In the genomic region with DNA sequence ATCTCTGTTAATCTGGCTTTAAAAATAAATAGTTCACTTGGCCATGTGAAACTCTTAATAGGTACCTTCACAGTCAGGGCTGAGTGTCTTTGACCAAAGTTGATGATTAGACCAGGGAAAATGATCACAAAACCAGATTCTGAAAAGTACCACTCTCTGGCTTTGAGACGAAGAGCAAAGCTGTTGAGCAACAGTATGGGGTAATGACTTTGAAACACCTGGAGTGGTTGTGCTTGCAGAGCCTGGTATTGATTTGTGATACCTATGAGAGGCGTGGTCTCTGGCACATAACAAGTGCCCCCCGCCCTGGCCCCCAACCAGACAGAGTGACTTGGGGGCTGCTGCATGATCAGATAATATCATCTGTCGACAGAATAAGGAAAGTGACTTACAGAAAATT, we compare ENCODE assay signal across 2 cellular contexts.
TF ChIP-seq lines count a peak whose summit lies in the region.

No MANE protein-coding gene starts in this region.

TF ChIP-seq in WTC11, 78 proteins besides CTCF, POLR2A, EP300 and RAD21:
- TF ChIP-seq, protein P1, sequence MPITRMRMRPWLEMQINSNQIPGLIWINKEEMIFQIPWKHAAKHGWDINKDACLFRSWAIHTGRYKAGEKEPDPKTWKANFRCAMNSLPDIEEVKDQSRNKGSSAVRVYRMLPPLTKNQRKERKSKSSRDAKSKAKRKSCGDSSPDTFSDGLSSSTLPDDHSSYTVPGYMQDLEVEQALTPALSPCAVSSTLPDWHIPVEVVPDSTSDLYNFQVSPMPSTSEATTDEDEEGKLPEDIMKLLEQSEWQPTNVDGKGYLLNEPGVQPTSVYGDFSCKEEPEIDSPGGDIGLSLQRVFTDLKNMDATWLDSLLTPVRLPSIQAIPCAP (CRISPR knock-in tag; IDR thresholded peaks at IDR 0.05): no peak
- TF ChIP-seq, protein P2, sequence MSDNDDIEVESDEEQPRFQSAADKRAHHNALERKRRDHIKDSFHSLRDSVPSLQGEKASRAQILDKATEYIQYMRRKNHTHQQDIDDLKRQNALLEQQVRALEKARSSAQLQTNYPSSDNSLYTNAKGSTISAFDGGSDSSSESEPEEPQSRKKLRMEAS (CRISPR knock-in tag; IDR thresholded peaks at IDR 0.05): no peak
- no peak for TF ChIP-seq ATF1 (CRISPR knock-in tag; IDR thresholded peaks at IDR 0.05)
- TF ChIP-seq HMGA2 (CRISPR knock-in tag; IDR thresholded peaks at IDR 0.05): no peak
- no peak for TF ChIP-seq ZBTB21 (CRISPR knock-in tag; IDR thresholded peaks at IDR 0.05; ENCODE audit: borderline replicate concordance)
- no peak for TF ChIP-seq SOX15 (CRISPR knock-in tag; IDR thresholded peaks at IDR 0.05)
- TF ChIP-seq, protein P3, sequence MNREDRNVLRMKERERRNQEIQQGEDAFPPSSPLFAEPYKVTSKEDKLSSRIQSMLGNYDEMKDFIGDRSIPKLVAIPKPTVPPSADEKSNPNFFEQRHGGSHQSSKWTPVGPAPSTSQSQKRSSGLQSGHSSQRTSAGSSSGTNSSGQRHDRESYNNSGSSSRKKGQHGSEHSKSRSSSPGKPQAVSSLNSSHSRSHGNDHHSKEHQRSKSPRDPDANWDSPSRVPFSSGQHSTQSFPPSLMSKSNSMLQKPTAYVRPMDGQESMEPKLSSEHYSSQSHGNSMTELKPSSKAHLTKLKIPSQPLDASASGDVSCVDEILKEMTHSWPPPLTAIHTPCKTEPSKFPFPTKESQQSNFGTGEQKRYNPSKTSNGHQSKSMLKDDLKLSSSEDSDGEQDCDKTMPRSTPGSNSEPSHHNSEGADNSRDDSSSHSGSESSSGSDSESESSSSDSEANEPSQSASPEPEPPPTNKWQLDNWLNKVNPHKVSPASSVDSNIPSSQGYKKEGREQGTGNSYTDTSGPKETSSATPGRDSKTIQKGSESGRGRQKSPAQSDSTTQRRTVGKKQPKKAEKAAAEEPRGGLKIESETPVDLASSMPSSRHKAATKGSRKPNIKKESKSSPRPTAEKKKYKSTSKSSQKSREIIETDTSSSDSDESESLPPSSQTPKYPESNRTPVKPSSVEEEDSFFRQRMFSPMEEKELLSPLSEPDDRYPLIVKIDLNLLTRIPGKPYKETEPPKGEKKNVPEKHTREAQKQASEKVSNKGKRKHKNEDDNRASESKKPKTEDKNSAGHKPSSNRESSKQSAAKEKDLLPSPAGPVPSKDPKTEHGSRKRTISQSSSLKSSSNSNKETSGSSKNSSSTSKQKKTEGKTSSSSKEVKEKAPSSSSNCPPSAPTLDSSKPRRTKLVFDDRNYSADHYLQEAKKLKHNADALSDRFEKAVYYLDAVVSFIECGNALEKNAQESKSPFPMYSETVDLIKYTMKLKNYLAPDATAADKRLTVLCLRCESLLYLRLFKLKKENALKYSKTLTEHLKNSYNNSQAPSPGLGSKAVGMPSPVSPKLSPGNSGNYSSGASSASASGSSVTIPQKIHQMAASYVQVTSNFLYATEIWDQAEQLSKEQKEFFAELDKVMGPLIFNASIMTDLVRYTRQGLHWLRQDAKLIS (CRISPR knock-in tag; IDR thresholded peaks at IDR 0.05; ENCODE audit: borderline replicate concordance): no peak
- TF ChIP-seq NR1H2 (CRISPR knock-in tag; IDR thresholded peaks at IDR 0.05): no peak
- no peak for TF ChIP-seq ZNF219 (CRISPR knock-in tag; IDR thresholded peaks at IDR 0.05; ENCODE audit: borderline replicate concordance)
- TF ChIP-seq ZNF263 (CRISPR knock-in tag; IDR thresholded peaks at IDR 0.05; ENCODE audit: low read depth): no peak
- no peak for TF ChIP-seq FOXK1 (CRISPR knock-in tag; IDR thresholded peaks at IDR 0.05)
- TF ChIP-seq, protein P4, sequence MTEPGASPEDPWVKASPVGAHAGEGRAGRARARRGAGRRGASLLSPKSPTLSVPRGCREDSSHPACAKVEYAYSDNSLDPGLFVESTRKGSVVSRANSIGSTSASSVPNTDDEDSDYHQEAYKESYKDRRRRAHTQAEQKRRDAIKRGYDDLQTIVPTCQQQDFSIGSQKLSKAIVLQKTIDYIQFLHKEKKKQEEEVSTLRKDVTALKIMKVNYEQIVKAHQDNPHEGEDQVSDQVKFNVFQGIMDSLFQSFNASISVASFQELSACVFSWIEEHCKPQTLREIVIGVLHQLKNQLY (CRISPR knock-in tag; IDR thresholded peaks at IDR 0.05): no peak
- TF ChIP-seq, protein P5, sequence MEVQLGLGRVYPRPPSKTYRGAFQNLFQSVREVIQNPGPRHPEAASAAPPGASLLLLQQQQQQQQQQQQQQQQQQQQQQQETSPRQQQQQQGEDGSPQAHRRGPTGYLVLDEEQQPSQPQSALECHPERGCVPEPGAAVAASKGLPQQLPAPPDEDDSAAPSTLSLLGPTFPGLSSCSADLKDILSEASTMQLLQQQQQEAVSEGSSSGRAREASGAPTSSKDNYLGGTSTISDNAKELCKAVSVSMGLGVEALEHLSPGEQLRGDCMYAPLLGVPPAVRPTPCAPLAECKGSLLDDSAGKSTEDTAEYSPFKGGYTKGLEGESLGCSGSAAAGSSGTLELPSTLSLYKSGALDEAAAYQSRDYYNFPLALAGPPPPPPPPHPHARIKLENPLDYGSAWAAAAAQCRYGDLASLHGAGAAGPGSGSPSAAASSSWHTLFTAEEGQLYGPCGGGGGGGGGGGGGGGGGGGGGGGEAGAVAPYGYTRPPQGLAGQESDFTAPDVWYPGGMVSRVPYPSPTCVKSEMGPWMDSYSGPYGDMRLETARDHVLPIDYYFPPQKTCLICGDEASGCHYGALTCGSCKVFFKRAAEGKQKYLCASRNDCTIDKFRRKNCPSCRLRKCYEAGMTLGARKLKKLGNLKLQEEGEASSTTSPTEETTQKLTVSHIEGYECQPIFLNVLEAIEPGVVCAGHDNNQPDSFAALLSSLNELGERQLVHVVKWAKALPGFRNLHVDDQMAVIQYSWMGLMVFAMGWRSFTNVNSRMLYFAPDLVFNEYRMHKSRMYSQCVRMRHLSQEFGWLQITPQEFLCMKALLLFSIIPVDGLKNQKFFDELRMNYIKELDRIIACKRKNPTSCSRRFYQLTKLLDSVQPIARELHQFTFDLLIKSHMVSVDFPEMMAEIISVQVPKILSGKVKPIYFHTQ (CRISPR knock-in tag; IDR thresholded peaks at IDR 0.05): no peak
- TF ChIP-seq RELA (CRISPR knock-in tag; IDR thresholded peaks at IDR 0.05; ENCODE audit: borderline replicate concordance): no peak
- TF ChIP-seq, protein P6, sequence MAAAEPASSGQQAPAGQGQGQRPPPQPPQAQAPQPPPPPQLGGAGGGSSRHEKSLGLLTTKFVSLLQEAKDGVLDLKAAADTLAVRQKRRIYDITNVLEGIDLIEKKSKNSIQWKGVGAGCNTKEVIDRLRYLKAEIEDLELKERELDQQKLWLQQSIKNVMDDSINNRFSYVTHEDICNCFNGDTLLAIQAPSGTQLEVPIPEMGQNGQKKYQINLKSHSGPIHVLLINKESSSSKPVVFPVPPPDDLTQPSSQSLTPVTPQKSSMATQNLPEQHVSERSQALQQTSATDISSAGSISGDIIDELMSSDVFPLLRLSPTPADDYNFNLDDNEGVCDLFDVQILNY (CRISPR knock-in tag; IDR thresholded peaks at IDR 0.05): no peak

TF ChIP-seq in HepG2, 621 proteins besides CTCF, POLR2A, EP300 and RAD21 (continued from another document):
- TF ChIP-seq, protein P7, sequence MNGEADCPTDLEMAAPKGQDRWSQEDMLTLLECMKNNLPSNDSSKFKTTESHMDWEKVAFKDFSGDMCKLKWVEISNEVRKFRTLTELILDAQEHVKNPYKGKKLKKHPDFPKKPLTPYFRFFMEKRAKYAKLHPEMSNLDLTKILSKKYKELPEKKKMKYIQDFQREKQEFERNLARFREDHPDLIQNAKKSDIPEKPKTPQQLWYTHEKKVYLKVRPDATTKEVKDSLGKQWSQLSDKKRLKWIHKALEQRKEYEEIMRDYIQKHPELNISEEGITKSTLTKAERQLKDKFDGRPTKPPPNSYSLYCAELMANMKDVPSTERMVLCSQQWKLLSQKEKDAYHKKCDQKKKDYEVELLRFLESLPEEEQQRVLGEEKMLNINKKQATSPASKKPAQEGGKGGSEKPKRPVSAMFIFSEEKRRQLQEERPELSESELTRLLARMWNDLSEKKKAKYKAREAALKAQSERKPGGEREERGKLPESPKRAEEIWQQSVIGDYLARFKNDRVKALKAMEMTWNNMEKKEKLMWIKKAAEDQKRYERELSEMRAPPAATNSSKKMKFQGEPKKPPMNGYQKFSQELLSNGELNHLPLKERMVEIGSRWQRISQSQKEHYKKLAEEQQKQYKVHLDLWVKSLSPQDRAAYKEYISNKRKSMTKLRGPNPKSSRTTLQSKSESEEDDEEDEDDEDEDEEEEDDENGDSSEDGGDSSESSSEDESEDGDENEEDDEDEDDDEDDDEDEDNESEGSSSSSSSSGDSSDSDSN (CRISPR knock-in tag; IDR thresholded peaks at IDR 0.05): no peak
- TF ChIP-seq BORCS8-MEF2B (CRISPR knock-in tag; IDR thresholded peaks at IDR 0.05): no peak
- no peak for TF ChIP-seq PAWR (CRISPR knock-in tag; IDR thresholded peaks at IDR 0.05; ENCODE audit: borderline replicate concordance)
- TF ChIP-seq ONECUT2 (CRISPR knock-in tag; IDR thresholded peaks at IDR 0.05): peak; percentile 55; the same call in 1 of the 2 replicates
- no peak for TF ChIP-seq ARNT2 (CRISPR knock-in tag; IDR thresholded peaks at IDR 0.05; ENCODE audit: low read depth)
- no peak for TF ChIP-seq ZNF333 (CRISPR knock-in tag; IDR thresholded peaks at IDR 0.05; ENCODE audit: borderline replicate concordance)
- TF ChIP-seq CBX1 (IDR thresholded peaks at IDR 0.05; ENCODE audit: low read depth): no peak
- TF ChIP-seq, protein P8, sequence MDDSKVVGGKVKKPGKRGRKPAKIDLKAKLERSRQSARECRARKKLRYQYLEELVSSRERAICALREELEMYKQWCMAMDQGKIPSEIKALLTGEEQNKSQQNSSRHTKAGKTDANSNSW (CRISPR knock-in tag; IDR thresholded peaks at IDR 0.05; ENCODE audit: borderline replicate concordance): no peak
- no peak for TF ChIP-seq RORA (CRISPR knock-in tag; IDR thresholded peaks at IDR 0.05)
- TF ChIP-seq SALL2 (CRISPR knock-in tag; IDR thresholded peaks at IDR 0.05): no peak
- 0 out of 2 replicates have a peak, but pooled peaks have one; percentile 16 for TF ChIP-seq SALL1 (CRISPR knock-in tag; IDR thresholded peaks at IDR 0.05)
- no peak for TF ChIP-seq ZNF766 (CRISPR knock-in tag; IDR thresholded peaks at IDR 0.05; ENCODE audit: borderline replicate concordance)
- no peak for TF ChIP-seq NCOR1 (IDR thresholded peaks at IDR 0.05; ENCODE audit: borderline replicate concordance, low read length)
- no peak for TF ChIP-seq TBL1XR1 (IDR thresholded peaks at IDR 0.05; ENCODE audit: borderline replicate concordance, low read length, partially characterized antibody)
- no peak for TF ChIP-seq ZNF7 (CRISPR knock-in tag; IDR thresholded peaks at IDR 0.05)
- TF ChIP-seq KAT7 (CRISPR knock-in tag; IDR thresholded peaks at IDR 0.05; ENCODE audit: borderline replicate concordance): no peak
- TF ChIP-seq CEBPB (IDR thresholded peaks at IDR 0.05; ENCODE audit: borderline replicate concordance, low read depth, low read length): peak; percentile 57; the same call in 1 of the 2 replicates
- TF ChIP-seq CEBPG (CRISPR knock-in tag; IDR thresholded peaks at IDR 0.05): peak; percentile 68
- TF ChIP-seq ZNF709 (CRISPR knock-in tag; IDR thresholded peaks at IDR 0.05): no peak
- no peak for TF ChIP-seq EEA1 (CRISPR knock-in tag; IDR thresholded peaks at IDR 0.05; ENCODE audit: borderline replicate concordance)
TF ChIP-seq in HepG2: peak in this region for 4.
